Comparison of ENCODE assay signal across 8 cellular contexts in genomic region chr2:74391209-74391579, GRCh38. TPM values are rescaled to one million over a fixed set of nuclear protein-coding genes. Genes with fewer than 3 reads are reported as not detected.
DNase-seq lines count a peak whose midpoint lies in the region; ATAC-seq, FAIRE-seq and TF ChIP-seq lines count a peak whose summit lies in the region.

No MANE protein-coding gene starts in this region.

- H3K27me3 ChIP-seq in A673 (replicated peaks; ENCODE audit: insufficient read depth, low read depth, low read length, poor library complexity), result no peaks in the 10 kb centered on the region
- H3K27me3 ChIP-seq in iPS-15b (ENCODE audit: control insufficient read depth, insufficient read depth, low read length), result no peaks in the 10 kb centered on the region
- no peaks in the 10 kb centered on the region for H3K27me3 ChIP-seq in smooth muscle cell (ENCODE audit: low read depth)

- POLR2A ChIA-PET in A673 (lab: Charles Lee; ENCODE audit: low non-redundant PET), result interaction anchor here (0.7 to 0.8 kb wide), 2 partner anchors 42 to 109 kb away, joined by 3 read pairs; no protein-coding TSS in a partner anchor

- peak overlapping the region; percentile 55 for H3K9ac ChIP-seq in iPS-15b (ENCODE audit: low read depth, low read length)
- peak overlapping the region; percentile 96 for H3K9ac ChIP-seq in smooth muscle cell (ENCODE audit: low read depth)

- CTCF ChIA-PET in A673 (lab: Charles Lee), result interaction anchor here (0.6 to 1.2 kb wide), 3 partner anchors 49 to 193 kb away, joined by 3 to 4 read pairs (median 3); no protein-coding TSS in a partner anchor

- peaks cover 54% of the 10 kb centered on the region for H3K79me2 ChIP-seq in smooth muscle cell (ENCODE audit: low read depth)

- H3K36me3 ChIP-seq in A673 (ENCODE audit: insufficient read depth, low read length, poor library complexity, severe bottlenecking) (no peaks in the 10 kb centered on the region), iPS-15b (ENCODE audit: control insufficient read depth, insufficient read depth, low read length) (no peaks in the 10 kb centered on the region), smooth muscle cell (ENCODE audit: low read depth) (no peaks in the 10 kb centered on the region)

- WGBS in smooth muscle cell (ENCODE audit: low lambda C conversion rate), result 3% methylated on average over 11 of the region's 11 CpGs

- no peak for FAIRE-seq in HTR-8/SVneo (lab: Jason Lieb, UNC)

- peaks cover 48% of the 10 kb centered on the region for H4K20me1 ChIP-seq in smooth muscle cell (ENCODE audit: low read depth)

- H3K4me1 Mint-ChIP-seq in activated naive CD8-positive, alpha-beta T cell treated with anti-CD3 and anti-CD28 coated beads for 36 hours, result peaks cover 9% of the 10 kb centered on the region

- H3K27me3 Mint-ChIP-seq in activated naive CD8-positive, alpha-beta T cell treated with anti-CD3 and anti-CD28 coated beads for 36 hours, result peaks cover 7% of the 10 kb centered on the region

- DNase-seq in A673 (ENCODE audit: low spot score) (peak; percentile 24), HTR-8/SVneo (ENCODE audit: insufficient read length, low spot score) (peak; percentile 42), smooth muscle cell (lab: John Stamatoyannopoulos, UW; ENCODE audit: unreplicated experiment) (no peak), SIG-M5 (lab: John Stamatoyannopoulos, UW) (no peak)
- no peak for DNase-seq in activated naive CD8-positive, alpha-beta T cell treated with anti-CD3 and anti-CD28 coated beads for 36 hours
- no peak for DNase-seq in stimulated activated naive CD4-positive, alpha-beta T cell treated with Interleukin-2 at 50 U/mL for 16 hours (lab: John Stamatoyannopoulos, UW)

- peak overlapping the region; percentile 98 for H3K27ac ChIP-seq in A673 (ENCODE audit: low read depth, low read length, poor library complexity, severe bottlenecking)
- H3K27ac ChIP-seq in smooth muscle cell (ENCODE audit: low read depth), result peak overlapping the region; percentile 92

- BruUV-seq in A673 (replicated peaks; lab: Mats Ljungman, UMichigan), result no TSS peak

- peak overlapping the region; percentile 79 for H3K27ac Mint-ChIP-seq in activated naive CD8-positive, alpha-beta T cell treated with anti-CD3 and anti-CD28 coated beads for 36 hours

- H3K4me2 ChIP-seq in smooth muscle cell, result peak overlapping the region; percentile 91

- H3K4me3 Mint-ChIP-seq in activated naive CD8-positive, alpha-beta T cell treated with anti-CD3 and anti-CD28 coated beads for 36 hours, result peak overlapping the region; percentile 89

- ATAC-seq in GM18517 (IDR thresholded peaks at IDR 0.05; ENCODE audit: unreplicated experiment), result peak; percentile 19

- H2AFZ ChIP-seq in smooth muscle cell (ENCODE audit: low read depth), result peak overlapping the region; percentile 82

- intact Hi-C loops in A673 (cut with micrococcal nuclease; ENCODE audit: unreplicated experiment), result no loop called here

- H3K36me3 Mint-ChIP-seq in activated naive CD8-positive, alpha-beta T cell treated with anti-CD3 and anti-CD28 coated beads for 36 hours, result no peaks in the 10 kb centered on the region

- peak overlapping the region; percentile 84 for H3K4me3 ChIP-seq in A673 (ENCODE audit: low read depth, low read length, poor library complexity, severe bottlenecking)
- peak overlapping the region; percentile 78 for H3K4me3 ChIP-seq in iPS-15b (ENCODE audit: low read depth, low read length)
- H3K4me3 ChIP-seq in smooth muscle cell, result peak overlapping the region; percentile 74

- no peak for TF ChIP-seq CTCF in A673 (conservative IDR thresholded peaks at IDR 0.05; ENCODE audit: low read depth, low read length)
- TF ChIP-seq CTCF in smooth muscle cell (IDR thresholded peaks at IDR 0.05; ENCODE audit: borderline replicate concordance, insufficient read depth, poor library complexity, severe bottlenecking), result no peak

- H3K4me1 ChIP-seq in A673 (ENCODE audit: insufficient read depth, low read length, poor library complexity, severe bottlenecking), result peaks cover 16% of the 10 kb centered on the region
- peaks cover 4% of the 10 kb centered on the region for H3K4me1 ChIP-seq in iPS-15b (ENCODE audit: control insufficient read depth, insufficient read depth, low read length)
- H3K4me1 ChIP-seq in smooth muscle cell (ENCODE audit: low read depth), result peaks cover 15% of the 10 kb centered on the region

- peaks cover 2% of the 10 kb centered on the region for H3F3A ChIP-seq in smooth muscle cell (ENCODE audit: low read depth)

- no peaks in the 10 kb centered on the region for H3K9me3 Mint-ChIP-seq in activated naive CD8-positive, alpha-beta T cell treated with anti-CD3 and anti-CD28 coated beads for 36 hours

- H3K9me3 ChIP-seq in A673 (ENCODE audit: low read depth, low read length, poor library complexity, severe bottlenecking) (no peaks in the 10 kb centered on the region), iPS-15b (ENCODE audit: control insufficient read depth, insufficient read depth, low read length) (no peaks in the 10 kb centered on the region), smooth muscle cell (replicated peaks; ENCODE audit: low read depth) (no peaks in the 10 kb centered on the region)

RNA-seq across cellular contexts. Expression of gene DCTN1, which starts 11.1 kb away (rescaled TPM):
- 172 and 177 TPM in 2 replicates for total RNA-seq in A673 (2021)
- total RNA-seq in activated naive CD8-positive, alpha-beta T cell treated with anti-CD3 and anti-CD28 coated beads for 36 hours, result 10 to 100 TPM; 93.6 to 94.1 TPM
- total RNA-seq in smooth muscle cell, result 60.7 and 65.8 TPM in 2 replicates
- 98.3 and 105 TPM in 2 replicates for polyA plus RNA-seq in smooth muscle cell

RNA-seq across cellular contexts. Expression of gene C2orf81, which starts 30.2 kb away (rescaled TPM):
- 1.6 and 1.9 TPM in 2 replicates for total RNA-seq in A673 (2021)
- 1 to 10 TPM; 5.1 to 6.2 TPM for total RNA-seq in activated naive CD8-positive, alpha-beta T cell treated with anti-CD3 and anti-CD28 coated beads for 36 hours
- total RNA-seq in smooth muscle cell, result 0.54 and 1.3 TPM in 2 replicates
- 2.4 and 3.5 TPM in 2 replicates for polyA plus RNA-seq in smooth muscle cell

RNA-seq across cellular contexts. Expression of gene WDR54, which starts 30.3 kb away (rescaled TPM):
- 41.1 and 51.1 TPM in 2 replicates for total RNA-seq in A673 (2021)
- total RNA-seq in activated naive CD8-positive, alpha-beta T cell treated with anti-CD3 and anti-CD28 coated beads for 36 hours, result 10 to 100 TPM; 88.6 to 90.2 TPM
- total RNA-seq in smooth muscle cell, result 35.0 and 52.3 TPM in 2 replicates
- 59.2 and 84.5 TPM in 2 replicates for polyA plus RNA-seq in smooth muscle cell

RNA-seq across cellular contexts. Expression of gene SLC4A5, which starts 48.0 kb away (rescaled TPM):
- total RNA-seq in A673 (2021) (0.94 and 1.8 TPM in 2 replicates), smooth muscle cell (0.99 and 3.1 TPM in 2 replicates)
- total RNA-seq in activated naive CD8-positive, alpha-beta T cell treated with anti-CD3 and anti-CD28 coated beads for 36 hours, result 1 to 10 TPM in 1 of 2 experiments, under 1 TPM in 1; 0.74 to 1.5 TPM
- 0.46 and 1.5 TPM in 2 replicates for polyA plus RNA-seq in smooth muscle cell

RNA-seq across cellular contexts. Expression of gene RTKN, which starts 50.5 kb away (rescaled TPM):
- 27.0 and 29.6 TPM in 2 replicates for total RNA-seq in A673 (2021)
- total RNA-seq in activated naive CD8-positive, alpha-beta T cell treated with anti-CD3 and anti-CD28 coated beads for 36 hours, result 1 to 10 TPM; 1.6 to 1.8 TPM
- total RNA-seq in smooth muscle cell, result 31.4 and 32.5 TPM in 2 replicates
- polyA plus RNA-seq in smooth muscle cell, result 60.5 and 69.7 TPM in 2 replicates

Comparison
In these comparisons a context has a peak if more than half of its experiments do, and no peak if none do; other contexts are left out.
1. DNase-seq: peak in A673 (single experiment) and HTR-8/SVneo (single experiment); none in activated naive CD8-positive, alpha-beta T cell treated with anti-CD3 and anti-CD28 coated beads for 36 hours (single experiment), smooth muscle cell (single experiment), stimulated activated naive CD4-positive, alpha-beta T cell treated with Interleukin-2 at 50 U/mL for 16 hours (single experiment) and SIG-M5 (single experiment).
2. Peak in every context shown above with its lines, with median percentiles within 50 percentile points of each other: H3K4me3 ChIP-seq.